8 cellular contexts compared by ENCODE assay signal in the genomic region with DNA sequence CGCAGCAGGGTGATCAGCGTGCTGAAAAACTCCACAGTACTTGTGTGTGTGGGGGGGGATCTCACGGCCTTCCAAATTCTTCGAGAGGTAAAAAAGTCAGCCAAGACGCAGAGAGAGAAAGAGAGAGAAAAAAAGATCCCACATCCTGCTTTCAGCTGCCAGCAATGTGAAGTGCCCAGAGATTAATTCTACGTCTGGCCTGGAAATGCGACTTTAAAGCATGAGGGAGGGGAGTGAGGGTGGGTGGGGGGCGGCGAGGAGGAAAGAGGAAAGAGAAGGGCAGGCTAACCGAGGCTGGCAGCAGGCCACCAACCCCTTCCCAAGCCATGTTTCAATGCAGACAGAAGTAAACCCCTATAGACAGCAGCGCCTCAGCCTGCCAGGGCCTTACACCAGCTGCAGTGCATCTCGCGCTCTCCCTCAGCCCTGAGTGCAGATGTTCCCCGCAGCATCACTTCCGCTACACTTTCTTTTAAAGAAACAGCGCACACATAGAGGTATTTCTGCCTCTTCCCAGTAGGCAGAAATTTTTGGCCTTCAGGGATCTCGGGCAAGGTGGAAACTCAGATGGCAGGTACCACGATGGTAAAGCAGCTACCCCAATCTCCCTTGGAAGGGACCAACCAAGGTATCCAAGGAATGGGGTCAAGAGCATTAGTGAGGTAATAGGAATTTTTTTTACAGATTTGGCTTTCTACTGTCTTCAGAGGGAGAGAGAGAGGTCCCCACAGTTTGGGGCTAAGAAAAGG.
A peak's percentile ranks its signal among the peaks of the same experiment; 100 is the strongest.
DNase-seq lines count a peak whose midpoint lies in the region; ATAC-seq and TF ChIP-seq lines count a peak whose summit lies in the region.

No MANE protein-coding gene starts in this region.

- no peaks in the 10 kb centered on the region for H3K36me3 ChIP-seq in mucosa of stomach (ENCODE audit: control insufficient read depth, insufficient read depth, low read length)

- ATAC-seq in GM19395 (IDR thresholded peaks at IDR 0.05; ENCODE audit: unreplicated experiment) = peak; percentile 91

- H3K4me3 ChIP-seq in mucosa of stomach (ENCODE audit: low read length) = no peak overlapping the region

- no peak for TF ChIP-seq CTCF in AG09319 (IDR thresholded peaks at IDR 0.05; ENCODE audit: low read depth, low read length)

- peak; percentile 94 for DNase-seq in AG09319 (ENCODE audit: extremely low read depth, low read depth)
- peak; percentile 82 for DNase-seq in HT1080 (ENCODE audit: low read depth)
- DNase-seq in activated CD4-positive, alpha-beta T cell treated with anti-CD3 and anti-CD28 coated beads, Interleukin-2, amount 50 U/mL, for 4 hours = peak; percentile 50 to 52
- peak; percentile 63 for DNase-seq in ecto neural progenitor cell (ENCODE audit: low spot score)
- peak; percentile 51 for DNase-seq in stimulated activated naive CD4-positive, alpha-beta T cell treated with Interleukin-2 at 50 U/mL for 16 hours (lab: John Stamatoyannopoulos, UW)
- no peak for DNase-seq in occipital lobe (lab: John Stamatoyannopoulos, UW)

- peak overlapping the region; percentile 42 for H3K9ac ChIP-seq in mucosa of stomach (ENCODE audit: low read length)

- no peaks in the 10 kb centered on the region for H3K27me3 ChIP-seq in mucosa of stomach (ENCODE audit: control insufficient read depth, insufficient read depth, low read length)

- peaks cover 25% of the 10 kb centered on the region for H3K4me1 ChIP-seq in mucosa of stomach (ENCODE audit: control insufficient read depth, insufficient read depth, low read length)

- H3K9me3 ChIP-seq in mucosa of stomach (ENCODE audit: control insufficient read depth, low read length) = no peaks in the 10 kb centered on the region
